In genomic region chr1:58652351-58653184, GRCh38 we compare ENCODE assay signal across 8 cellular contexts. TPM values are rescaled to one million over a fixed set of nuclear protein-coding genes. Genes with fewer than 3 reads are reported as not detected.
DNase-seq lines count a peak whose midpoint lies in the region; ATAC-seq and TF ChIP-seq lines count a peak whose summit lies in the region.

No MANE protein-coding gene starts in this region.

- peaks cover 27% of the 10 kb centered on the region for H3K36me3 Mint-ChIP-seq in activated B cell treated with CpG ODN at 0.5 μM for 24 hours (ENCODE audit: low read depth)

- CTCF ChIA-PET in activated B cell treated with CpG ODN at 0.5 μM for 24 hours (lab: Charles Lee), result interaction anchor here (0.6 to 6.3 kb wide), 10 partner anchors 9 to 1820 kb away, joined by 3 to 73 read pairs (median 4); no protein-coding TSS in a partner anchor

- H3K9me3 ChIP-seq in liver (ENCODE audit: control insufficient read depth in 4 of 4, low read length in 3 of 4), result no peaks in the 10 kb centered on the region

- H3K4me3 ChIP-seq in coronary artery (no peak overlapping the region), liver (ENCODE audit: low read depth in 1 of 3, low read length in 3 of 3) (no peak overlapping the region)

- intact Hi-C loops in activated B cell treated with CpG ODN at 0.5 μM for 24 hours (cut with micrococcal nuclease), result loop anchor here (1.0 kb wide), 3 partner anchors 106 to 1107 kb away; partner anchors contain the start of gene OMA1

- H3K4me1 Mint-ChIP-seq in activated B cell treated with CpG ODN at 0.5 μM for 24 hours, result peaks cover 3% of the 10 kb centered on the region

- no peaks in the 10 kb centered on the region for H3K9me3 Mint-ChIP-seq in activated B cell treated with CpG ODN at 0.5 μM for 24 hours

- H3K27me3 ChIP-seq in liver (ENCODE audit: control insufficient read depth in 4 of 4, insufficient read depth in 4 of 4, low read length in 3 of 4), result no peaks in the 10 kb centered on the region

- peaks cover 2 to 14% (median 14%) of the 10 kb centered on the region in 4 donors for H3K36me3 ChIP-seq in liver (ENCODE audit: control insufficient read depth in 4 of 4, insufficient read depth in 3 of 4, low read depth in 1 of 4, low read length in 3 of 4)

- peak; percentile 78 for ATAC-seq in GM19025 (IDR thresholded peaks at IDR 0.05; ENCODE audit: low read depth, unreplicated experiment)
- peak; percentile 92 for ATAC-seq in HG03280 (IDR thresholded peaks at IDR 0.05; ENCODE audit: unreplicated experiment)
- ATAC-seq in activated B cell treated with CpG ODN at 0.5 μM for 24 hours (ENCODE audit: low read depth), result peak; percentile 75

- DNase-seq in CD1c-positive myeloid dendritic cell (ENCODE audit: extremely low spot score) (peak; percentile 82), NCI-H226 (peak; percentile 61), activated B cell treated with CpG ODN at 0.5 μM for 24 hours (no peak), coronary artery (ENCODE audit: low spot score) (no peak)
- peak; percentile 10 to 48 (median 18) for DNase-seq in stimulated activated CD4-positive, alpha-beta T cell treated with anti-CD3 and anti-CD28 coated beads, TNF-alpha, amount 100 ng/mL, for 48 hours (ENCODE audit: low read depth in 3 of 3)

- H3K27ac Mint-ChIP-seq in activated B cell treated with CpG ODN at 0.5 μM for 24 hours, result no peak overlapping the region

- H3K4me1 ChIP-seq in liver (ENCODE audit: control insufficient read depth in 4 of 4, insufficient read depth in 4 of 4, low read length in 3 of 4), result no peaks in the 10 kb centered on the region

- TF ChIP-seq CTCF in activated B cell treated with CpG ODN at 0.5 μM for 24 hours (IDR thresholded peaks at IDR 0.05) (peak; percentile 68), coronary artery (IDR thresholded peaks at IDR 0.05) (peak; percentile 41), liver (IDR thresholded peaks at IDR 0.05; ENCODE audit: low read depth, low read length, missing input control) (peak; percentile 81)

- H3K9ac ChIP-seq in liver (ENCODE audit: low read depth in 1 of 2, low read length in 2 of 2), result no peak overlapping the region

- no peak overlapping the region for H3K27ac ChIP-seq in coronary artery
- no peak overlapping the region for H3K27ac ChIP-seq in liver (ENCODE audit: low read depth in 1 of 2, low read length in 2 of 2)

- peak; percentile 89 to 95 for TF ChIP-seq RAD21 in liver (IDR thresholded peaks at IDR 0.05)

- 49% methylated on average over 8 of the region's 8 CpGs for WGBS in liver

- H3K4me3 Mint-ChIP-seq in activated B cell treated with CpG ODN at 0.5 μM for 24 hours, result no peak overlapping the region

- POLR2A ChIA-PET in activated B cell treated with CpG ODN at 0.5 μM for 24 hours (lab: Charles Lee), result interaction anchor here (0.6 kb wide), 1 partner anchor 106 kb away, joined by 7 read pairs; the partner anchor contains the start of gene OMA1

- no peaks in the 10 kb centered on the region for H3K27me3 Mint-ChIP-seq in activated B cell treated with CpG ODN at 0.5 μM for 24 hours

TF ChIP-seq in liver, 16 proteins besides CTCF, POLR2A, EP300 and RAD21:
- TF ChIP-seq SP1 (IDR thresholded peaks at IDR 0.05) (no peak), ATF3 (IDR thresholded peaks at IDR 0.05) (no peak), NR2F2 (IDR thresholded peaks at IDR 0.05) (no peak), REST (IDR thresholded peaks at IDR 0.05) (no peak), FOXA2 (IDR thresholded peaks at IDR 0.05) (no peak), HNF4A (conservative IDR thresholded peaks at IDR 0.05) (no peak)
TF ChIP-seq in liver: peak in this region for 0.

RNA-seq across cellular contexts. Expression of gene MYSM1, which starts 47.3 kb away (rescaled TPM):
- total RNA-seq in activated B cell treated with CpG ODN at 0.5 μM for 24 hours, result 44.9 and 57.0 TPM in 2 replicates
- 10 to 100 TPM; 11.6 to 23.6 TPM for total RNA-seq in liver
- polyA plus RNA-seq in liver, result 1 to 10 TPM; 2.6 to 7.8 TPM

Comparison
In these comparisons a context has a peak if more than half of its experiments do, and no peak if none do; other contexts are left out.
1. DNase-seq: peak in CD1c-positive myeloid dendritic cell (single experiment), NCI-H226 (single experiment) and stimulated activated CD4-positive, alpha-beta T cell treated with anti-CD3 and anti-CD28 coated beads, TNF-alpha, amount 100 ng/mL, for 48 hours (3 of 3); none in activated B cell treated with CpG ODN at 0.5 μM for 24 hours (single experiment) and coronary artery (single experiment).
2. Peak in every context shown above with its lines, with median percentiles within 50 percentile points of each other: ATAC-seq and CTCF ChIP-seq.